17 cellular contexts compared by ENCODE assay signal in genomic region chr3:173737167-173737808, GRCh38.
"Had no signal": no experiment of that assay in that cellular context is flagged by ENCODE, and none has a peak within 500 bp of the region (broad histone marks: within the 10 kb centered on the region; RNA-seq: fewer than 3 reads in every experiment).

No MANE protein-coding gene starts in this region.

- H3K27me3 ChIP-seq: gastrocnemius medialis, heart left ventricle, transverse colon, vagina had no signal

- H3K4me3 ChIP-seq: gastrocnemius medialis, heart left ventricle, lower lobe of right lung, transverse colon, vagina had no signal

- H3K27ac ChIP-seq: gastrocnemius medialis, heart left ventricle, lower lobe of right lung, transverse colon, vagina had no signal

- H3K27me3 Mint-ChIP-seq: activated naive CD8-positive, alpha-beta T cell treated with anti-CD3 and anti-CD28 coated beads for 36 hours; effector memory CD8-positive, alpha-beta T cell had no signal

- DNase-seq: activated CD4-positive, alpha-beta T cell treated with anti-CD3 and anti-CD28 coated beads, Interleukin-2, amount 50 U/mL, for 1 hour; activated naive CD8-positive, alpha-beta T cell treated with anti-CD3 and anti-CD28 coated beads for 36 hours; dermis blood vessel endothelial cell; effector memory CD8-positive, alpha-beta T cell; gastrocnemius medialis; heart left ventricle; immature natural killer cell; left colon; lower lobe of right lung; stimulated activated naive CD4-positive, alpha-beta T cell; T1000; transverse colon had no signal

- H3K4me1 ChIP-seq: gastrocnemius medialis, lower lobe of right lung, transverse colon, vagina had no signal

- H3K4me3 Mint-ChIP-seq: activated naive CD8-positive, alpha-beta T cell treated with anti-CD3 and anti-CD28 coated beads for 36 hours; activated T-helper 1 cell treated with anti-CD3 and anti-CD28 coated beads, Interleukin-12 subunit alpha, Interleukin-12 subunit beta, Interleukin-2, Interleukin-4 antibody, amounts not matched to agents 30 ng/mL and 10 ng/mL and 1 ng/mL, durations not matched to agents 14 hours and 24 hours and 36 hours; effector memory CD8-positive, alpha-beta T cell; immature natural killer cell; mesothelial cell of epicardium; neural crest cell had no signal

- H3K36me3 ChIP-seq: gastrocnemius medialis, heart left ventricle, lower lobe of right lung, transverse colon, vagina had no signal

- ATAC-seq: activated CD4-positive, CD25-positive, alpha-beta regulatory T cell treated with anti-CD3 and anti-CD28 coated beads, Interleukin-2, amount 50 U/mL, for 24 hours; effector memory CD8-positive, alpha-beta T cell; gastrocnemius medialis; heart left ventricle; left colon; lower lobe of right lung had no signal

- H3K4me1 Mint-ChIP-seq: activated naive CD8-positive, alpha-beta T cell treated with anti-CD3 and anti-CD28 coated beads for 36 hours; immature natural killer cell had no signal

- H3K9me3 ChIP-seq: gastrocnemius medialis, heart left ventricle, lower lobe of right lung, transverse colon, vagina had no signal

- H3K27ac Mint-ChIP-seq: activated naive CD8-positive, alpha-beta T cell treated with anti-CD3 and anti-CD28 coated beads for 36 hours; activated T-helper 1 cell treated with anti-CD3 and anti-CD28 coated beads, Interleukin-12 subunit alpha, Interleukin-12 subunit beta, Interleukin-2, Interleukin-4 antibody, amounts not matched to agents 30 ng/mL and 10 ng/mL and 1 ng/mL, durations not matched to agents 14 hours and 24 hours and 36 hours; effector memory CD8-positive, alpha-beta T cell; immature natural killer cell; mesothelial cell of epicardium had no signal

- H3K9me3 Mint-ChIP-seq: activated naive CD8-positive, alpha-beta T cell treated with anti-CD3 and anti-CD28 coated beads for 36 hours; activated T-helper 1 cell treated with anti-CD3 and anti-CD28 coated beads, Interleukin-12 subunit alpha, Interleukin-12 subunit beta, Interleukin-2, Interleukin-4 antibody, amounts not matched to agents 30 ng/mL and 10 ng/mL and 1 ng/mL, durations not matched to agents 14 hours and 24 hours and 36 hours had no signal

- H3K36me3 Mint-ChIP-seq: activated naive CD8-positive, alpha-beta T cell treated with anti-CD3 and anti-CD28 coated beads for 36 hours; immature natural killer cell; mesothelial cell of epicardium had no signal
